ENCODE assay signal across 16 cellular contexts in genomic region chr1:231170875-231171274, GRCh38. TPM values are rescaled to one million over a fixed set of nuclear protein-coding genes. Genes with fewer than 3 reads are reported as not detected.
DNase-seq lines count a peak whose midpoint lies in the region; ATAC-seq and TF ChIP-seq lines count a peak whose summit lies in the region.
"Had no signal": no experiment of that assay in that cellular context is flagged by ENCODE, and none has a peak within 500 bp of the region (broad histone marks: within the 10 kb centered on the region; RNA-seq: fewer than 3 reads in every experiment).

No MANE protein-coding gene starts in this region.

- no peak overlapping the region for H3K4me2 ChIP-seq in DOHH2 (ENCODE audit: low read length)
- H3K4me2 ChIP-seq: KMS-11 had no signal

- no peaks in the 10 kb centered on the region for H3K36me3 ChIP-seq in DOHH2 (ENCODE audit: control insufficient read depth, low read length)
- H3K36me3 ChIP-seq: thyroid gland had no signal

- H3K27ac Mint-ChIP-seq in T-cell: no peak overlapping the region
- H3K27ac Mint-ChIP-seq: activated T-cell treated with anti-CD3 and anti-CD28 coated beads, Interleukin-2, amount 50 U/mL, for 72 hours; nephron had no signal

- no peaks in the 10 kb centered on the region for H4K20me1 ChIP-seq in DOHH2 (ENCODE audit: control insufficient read depth, insufficient read depth, low read depth, low read length)

- H3K4me3 ChIP-seq in DOHH2 (ENCODE audit: low read length): no peak overlapping the region
- no peak overlapping the region for H3K4me3 ChIP-seq in HFF-Myc (replicated peaks; ENCODE audit: low read depth, low read length)
- H3K4me3 ChIP-seq in fibroblast of pulmonary artery (replicated peaks; ENCODE audit: low read depth, low read length): no peak overlapping the region
- H3K4me3 ChIP-seq: skin epidermis, thyroid gland had no signal

- no peak overlapping the region for H3K4me3 Mint-ChIP-seq in T-cell
- H3K4me3 Mint-ChIP-seq: activated T-cell treated with anti-CD3 and anti-CD28 coated beads, Interleukin-2, amount 50 U/mL, for 72 hours; effector memory CD8-positive, alpha-beta T cell; nephron had no signal

- H3K4me1 ChIP-seq in DOHH2 (ENCODE audit: control insufficient read depth, low read length): no peaks in the 10 kb centered on the region
- H3K4me1 ChIP-seq: thyroid gland had no signal

- CTCF ChIA-PET in T-cell (lab: Charles Lee): no interaction called here

- no peaks in the 10 kb centered on the region for H3K9me3 ChIP-seq in DOHH2 (ENCODE audit: control insufficient read depth, insufficient read depth, low read length)
- H3K9me3 ChIP-seq: thyroid gland had no signal

- no peaks in the 10 kb centered on the region for H3K79me2 ChIP-seq in DOHH2 (ENCODE audit: control insufficient read depth, low read length)

- no peaks in the 10 kb centered on the region for H3K9me2 ChIP-seq in DOHH2 (replicated peaks; ENCODE audit: control insufficient read depth, low read length)

- peaks cover 10% of the 10 kb centered on the region for H3K27me3 ChIP-seq in DOHH2 (ENCODE audit: control insufficient read depth, low read length)
- H3K27me3 ChIP-seq: thyroid gland had no signal

- H3K27ac ChIP-seq in DOHH2 (ENCODE audit: low read depth, low read length): no peak overlapping the region
- H3K27ac ChIP-seq: KMS-11, skin epidermis, thyroid gland had no signal

- POLR2A ChIA-PET in T-cell (lab: Charles Lee): no interaction called here

- H3K36me3 Mint-ChIP-seq in T-cell: no peaks in the 10 kb centered on the region

- DNase-seq in HFF-Myc (ENCODE audit: extremely low read depth, low read depth) (no peak), RKO (ENCODE audit: low spot score) (peak; percentile 28), fibroblast of pulmonary artery (ENCODE audit: low read depth) (no peak), T-cell (no peak), hypothalamus (lab: John Stamatoyannopoulos, UW) (no peak)
- DNase-seq in stimulated activated CD4-positive, alpha-beta T cell treated with anti-CD3 and anti-CD28 coated beads, Interleukin-4, amount 100 ng/mL, for 1 hour: no peak
- DNase-seq: activated T-cell treated with anti-CD3 and anti-CD28 coated beads, Interleukin-2, amount 50 U/mL, for 72 hours; anterior cingulate cortex; effector memory CD8-positive, alpha-beta T cell; thyroid gland had no signal

- H3K4me1 Mint-ChIP-seq in T-cell: no peaks in the 10 kb centered on the region
- H3K4me1 Mint-ChIP-seq: nephron had no signal

- no peaks in the 10 kb centered on the region for H3F3A ChIP-seq in DOHH2 (ENCODE audit: control insufficient read depth, insufficient read depth)

- no peaks in the 10 kb centered on the region for H3K9me3 Mint-ChIP-seq in T-cell
- H3K9me3 Mint-ChIP-seq: activated T-cell treated with anti-CD3 and anti-CD28 coated beads, Interleukin-2, amount 50 U/mL, for 72 hours; effector memory CD8-positive, alpha-beta T cell; nephron had no signal

- ATAC-seq in T-cell (replicated peaks in 1 of 4) (no peak), HG03095 (IDR thresholded peaks at IDR 0.05; ENCODE audit: unreplicated experiment) (no peak)
- ATAC-seq: activated CD4-positive, CD25-positive, alpha-beta regulatory T cell treated with anti-CD3 and anti-CD28 coated beads, Interleukin-2, amount 50 U/mL, for 24 hours; activated T-cell treated with anti-CD3 and anti-CD28 coated beads, Interleukin-2, amount 50 U/mL, for 72 hours; effector memory CD8-positive, alpha-beta T cell had no signal

- TF ChIP-seq CTCF in DOHH2 (IDR thresholded peaks at IDR 0.05; ENCODE audit: low read depth, low read length, poor library complexity, severe bottlenecking): peak; percentile 27
- TF ChIP-seq CTCF in HFF-Myc (IDR thresholded peaks at IDR 0.05; ENCODE audit: low read depth, low read length, missing control alignments): peak; percentile 28
- TF ChIP-seq CTCF in fibroblast of pulmonary artery (IDR thresholded peaks at IDR 0.05; ENCODE audit: low read length, missing control alignments): peak; percentile 10

- peaks cover 42 to 53% of the 10 kb centered on the region in 2 donors for H3K27me3 Mint-ChIP-seq in T-cell

RNA-seq across cellular contexts. Expression of gene TRIM67, which starts 9.0 kb away (rescaled TPM):
- not detected for total RNA-seq in T-cell
- total RNA-seq: thyroid gland had no signal
